In the genomic region with DNA sequence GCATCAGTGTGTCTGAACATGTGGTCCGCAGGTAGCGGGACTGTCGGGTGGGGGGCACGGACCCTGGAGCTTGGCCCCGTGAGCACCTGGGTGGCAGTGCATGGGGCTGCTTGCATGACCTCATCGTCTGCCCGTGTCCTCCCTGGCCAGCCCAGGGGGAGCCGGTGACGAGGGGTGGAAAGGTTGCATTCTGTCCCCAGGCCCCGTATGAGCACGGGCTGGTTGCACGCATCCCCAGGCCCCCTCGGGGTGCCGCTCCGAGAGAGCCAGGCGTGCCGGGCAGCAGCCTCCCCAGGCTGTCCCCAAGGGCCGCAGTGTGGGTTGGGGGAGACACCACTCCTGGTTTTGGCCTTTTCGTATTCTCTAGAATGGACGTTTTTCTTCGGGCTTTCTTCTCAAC, we compare ENCODE assay signal across 31 cellular contexts. TPM values are rescaled to one million over a fixed set of nuclear protein-coding genes. Genes with fewer than 3 reads are reported as not detected.
"Had no signal": no experiment of that assay in that cellular context is flagged by ENCODE, and none has a peak within 500 bp of the region (broad histone marks: within the 10 kb centered on the region; RNA-seq: fewer than 3 reads in every experiment).

No MANE protein-coding gene starts in this region.

- DNase-seq: activated B cell treated with CpG ODN at 0.5 μM for 24 hours; activated CD4-positive, alpha-beta memory T cell treated with anti-CD3 and anti-CD28 coated beads, Interleukin-2, amount 10 ng/mL, durations not matched to agents 7 days and 5 days; activated CD4-positive, alpha-beta T cell treated with anti-CD3 and anti-CD28 coated beads, Interleukin-2, amount 10 ng/mL, durations not matched to agents 7 days and 5 days; activated CD4-positive, alpha-beta T cell treated with anti-CD3 and anti-CD28 coated beads, Interleukin-2, amount 50 U/mL, for 4 hours; activated CD8-positive, alpha-beta memory T cell treated with anti-CD3 and anti-CD28 coated beads, Interleukin-2, amount 50 U/mL, for 48 hours; activated gamma-delta T cell; activated naive CD4-positive, alpha-beta T cell; activated naive CD4-positive, alpha-beta T cell treated with anti-CD3 and anti-CD28 coated beads, Interleukin-2, amount 10 ng/mL, durations not matched to agents 7 days and 5 days; activated naive CD8-positive, alpha-beta T cell treated with anti-CD3 and anti-CD28 coated beads, Interleukin-2, amount 10 ng/mL, durations not matched to agents 7 days and 5 days; activated T-cell treated with anti-CD3 and anti-CD28 coated beads for 4 hours; activated T-cell treated with anti-CD3 and anti-CD28 coated beads, Interleukin-2, amount 50 U/mL, for 24 hours; activated T-cell treated with anti-CD3 and anti-CD28 coated beads, Interleukin-2, amount 50 U/mL, for 72 hours; central memory CD4-positive, alpha-beta T cell; cerebellar nuclear complex; colonic mucosa; effector CD8-positive, alpha-beta T cell; esophagus squamous epithelium; foreskin melanocyte; heart right ventricle; T1000; WERI-Rb-1 had no signal

- H3K4me1 Mint-ChIP-seq: activated B cell treated with CpG ODN at 0.5 μM for 24 hours; activated CD4-positive, alpha-beta memory T cell treated with anti-CD3 and anti-CD28 coated beads, Interleukin-2, amount 10 ng/mL, durations not matched to agents 7 days and 5 days; activated CD4-positive, alpha-beta T cell treated with anti-CD3 and anti-CD28 coated beads, Interleukin-2, amount 10 ng/mL, durations not matched to agents 7 days and 5 days; activated naive CD4-positive, alpha-beta T cell treated with anti-CD3 and anti-CD28 coated beads, Interleukin-2, amount 10 ng/mL, durations not matched to agents 7 days and 5 days; activated naive CD8-positive, alpha-beta T cell treated with anti-CD3 and anti-CD28 coated beads, Interleukin-2, amount 10 ng/mL, durations not matched to agents 7 days and 5 days; brain had no signal

- H3K36me3 ChIP-seq: breast epithelium, colonic mucosa had no signal

- H3K4me3 ChIP-seq: ascending aorta, breast epithelium, cardiac muscle cell, colonic mucosa, esophagus squamous epithelium, gastroesophageal sphincter, heart right ventricle, hepatocyte had no signal

- ATAC-seq: activated CD4-positive, CD25-positive, alpha-beta regulatory T cell treated with anti-CD3 and anti-CD28 coated beads, Interleukin-2, amount 50 U/mL, for 24 hours; activated naive CD4-positive, alpha-beta T cell treated with anti-CD3 and anti-CD28 coated beads, Interleukin-2, amount 50 U/mL, for 72 hours; activated T-cell treated with anti-CD3 and anti-CD28 coated beads, Interleukin-2, amount 50 U/mL, for 72 hours; gastroesophageal sphincter; heart right ventricle had no signal

- H3K4me1 ChIP-seq: ascending aorta, colonic mucosa had no signal

- H3K36me3 Mint-ChIP-seq: activated naive CD4-positive, alpha-beta T cell treated with anti-CD3 and anti-CD28 coated beads, Interleukin-2, amount 50 U/mL, for 72 hours had no signal

- H3K27me3 ChIP-seq: ascending aorta, breast epithelium, cardiac muscle cell, colonic mucosa, esophagus squamous epithelium, gastroesophageal sphincter, heart right ventricle, hepatocyte had no signal

- H3K27me3 Mint-ChIP-seq: activated B cell treated with CpG ODN at 0.5 μM for 24 hours; activated CD4-positive, alpha-beta memory T cell treated with anti-CD3 and anti-CD28 coated beads, Interleukin-2, amount 10 ng/mL, durations not matched to agents 7 days and 5 days; activated CD4-positive, alpha-beta T cell treated with anti-CD3 and anti-CD28 coated beads, Interleukin-2, amount 10 ng/mL, durations not matched to agents 7 days and 5 days; activated naive CD4-positive, alpha-beta T cell treated with anti-CD3 and anti-CD28 coated beads, Interleukin-2, amount 10 ng/mL, durations not matched to agents 7 days and 5 days; activated naive CD8-positive, alpha-beta T cell treated with anti-CD3 and anti-CD28 coated beads, Interleukin-2, amount 10 ng/mL, durations not matched to agents 7 days and 5 days; activated T-cell treated with anti-CD3 and anti-CD28 coated beads, Interleukin-2, amount 50 U/mL, for 24 hours had no signal

- H3K27ac Mint-ChIP-seq: activated B cell treated with CpG ODN at 0.5 μM for 24 hours; activated CD4-positive, alpha-beta memory T cell treated with anti-CD3 and anti-CD28 coated beads, Interleukin-2, amount 10 ng/mL, durations not matched to agents 7 days and 5 days; activated CD4-positive, alpha-beta T cell treated with anti-CD3 and anti-CD28 coated beads, Interleukin-2, amount 10 ng/mL, durations not matched to agents 7 days and 5 days; activated naive CD4-positive, alpha-beta T cell treated with anti-CD3 and anti-CD28 coated beads, Interleukin-2, amount 10 ng/mL, durations not matched to agents 7 days and 5 days; activated naive CD4-positive, alpha-beta T cell treated with anti-CD3 and anti-CD28 coated beads, Interleukin-2, amount 50 U/mL, for 72 hours; activated naive CD8-positive, alpha-beta T cell treated with anti-CD3 and anti-CD28 coated beads, Interleukin-2, amount 10 ng/mL, durations not matched to agents 7 days and 5 days; activated T-cell treated with anti-CD3 and anti-CD28 coated beads, Interleukin-2, amount 50 U/mL, for 24 hours; activated T-cell treated with anti-CD3 and anti-CD28 coated beads, Interleukin-2, amount 50 U/mL, for 72 hours; brain; T-helper 2 cell treated with Interferon-gamma antibody and Interleukin-4, amounts not matched to agents 5 μg/mL and 100 μg/mL, for 36 hours had no signal

- H3K4me2 ChIP-seq: hepatocyte had no signal

- H3K27ac ChIP-seq: ascending aorta, breast epithelium, cardiac muscle cell, colonic mucosa, epithelial cell of prostate, esophagus squamous epithelium, gastroesophageal sphincter, heart right ventricle, hepatocyte, WERI-Rb-1 had no signal

- H3K9me3 ChIP-seq: ascending aorta, breast epithelium, colonic mucosa, esophagus squamous epithelium, gastroesophageal sphincter, heart right ventricle had no signal

- H3K4me3 Mint-ChIP-seq: activated B cell treated with CpG ODN at 0.5 μM for 24 hours; activated CD4-positive, alpha-beta memory T cell treated with anti-CD3 and anti-CD28 coated beads, Interleukin-2, amount 10 ng/mL, durations not matched to agents 7 days and 5 days; activated CD4-positive, alpha-beta T cell treated with anti-CD3 and anti-CD28 coated beads, Interleukin-2, amount 10 ng/mL, durations not matched to agents 7 days and 5 days; activated naive CD4-positive, alpha-beta T cell treated with anti-CD3 and anti-CD28 coated beads, Interleukin-2, amount 10 ng/mL, durations not matched to agents 7 days and 5 days; activated naive CD8-positive, alpha-beta T cell treated with anti-CD3 and anti-CD28 coated beads, Interleukin-2, amount 10 ng/mL, durations not matched to agents 7 days and 5 days; activated T-cell treated with anti-CD3 and anti-CD28 coated beads, Interleukin-2, amount 50 U/mL, for 24 hours; activated T-cell treated with anti-CD3 and anti-CD28 coated beads, Interleukin-2, amount 50 U/mL, for 72 hours; brain; T-helper 2 cell treated with Interferon-gamma antibody and Interleukin-4, amounts not matched to agents 5 μg/mL and 100 μg/mL, for 36 hours had no signal

RNA-seq across cellular contexts. Expression of a gene that starts 58.1 kb away (rescaled TPM):
- total RNA-seq: ascending aorta, breast epithelium, gastroesophageal sphincter had no signal
